8 cellular contexts compared by ENCODE assay signal in genomic region chr19:10603873-10604459, GRCh38. TPM values are rescaled to one million over a fixed set of nuclear protein-coding genes. Genes with fewer than 3 reads are reported as not detected.
DNase-seq lines count a peak whose midpoint lies in the region; ATAC-seq, FAIRE-seq and TF ChIP-seq lines count a peak whose summit lies in the region.

No MANE protein-coding gene starts in this region.

- peaks cover 0 to 12% of the 10 kb centered on the region in 2 donors for H3K36me3 Mint-ChIP-seq in CD4-positive, alpha-beta memory T cell
- H3K36me3 Mint-ChIP-seq in activated B cell treated with CpG ODN at 0.5 μM for 24 hours (ENCODE audit: low read depth) (peaks cover 13% of the 10 kb centered on the region), endodermal cell (ENCODE audit: low read depth) (no peaks in the 10 kb centered on the region)

- H3K27me3 Mint-ChIP-seq in CD4-positive, alpha-beta memory T cell = no peaks in the 10 kb centered on the region
- no peaks in the 10 kb centered on the region for H3K27me3 Mint-ChIP-seq in activated B cell treated with CpG ODN at 0.5 μM for 24 hours
- peaks cover 10% of the 10 kb centered on the region for H3K27me3 Mint-ChIP-seq in endodermal cell (ENCODE audit: insufficient read depth)

- H3K27me3 ChIP-seq in CD4-positive, alpha-beta memory T cell (ENCODE audit: insufficient read depth, low read length) = no peaks in the 10 kb centered on the region
- H3K27me3 ChIP-seq in endodermal cell (ENCODE audit: control insufficient read depth, insufficient read depth, low read length, poor library complexity, severe bottlenecking) (no peaks in the 10 kb centered on the region), osteoblast (ENCODE audit: insufficient read depth, low read length) (peaks cover 3% of the 10 kb centered on the region)

- H3K27ac Mint-ChIP-seq in CD4-positive, alpha-beta memory T cell = peak overlapping the region; percentile 99 to 100 (median 100)
- peak overlapping the region; percentile 98 for H3K27ac Mint-ChIP-seq in activated B cell treated with CpG ODN at 0.5 μM for 24 hours
- peak overlapping the region; percentile 50 for H3K27ac Mint-ChIP-seq in endodermal cell

- no peaks in the 10 kb centered on the region for H3K36me3 ChIP-seq in CD4-positive, alpha-beta memory T cell (ENCODE audit: insufficient read depth, low read length)
- H3K36me3 ChIP-seq in endodermal cell (ENCODE audit: control insufficient read depth, insufficient read depth, low read length) (no peaks in the 10 kb centered on the region), osteoblast (ENCODE audit: insufficient read depth, low read length) (no peaks in the 10 kb centered on the region)

- TF ChIP-seq CTCF in activated B cell treated with CpG ODN at 0.5 μM for 24 hours (IDR thresholded peaks at IDR 0.05) (no peak), endodermal cell (conservative IDR thresholded peaks at IDR 0.05) (no peak), osteoblast (IDR thresholded peaks at IDR 0.05; ENCODE audit: extremely low read depth, low read depth, low read length) (no peak)

- ATAC-seq in HG02981 (IDR thresholded peaks at IDR 0.05; ENCODE audit: unreplicated experiment) (peak; percentile 29), activated B cell treated with CpG ODN at 0.5 μM for 24 hours (ENCODE audit: low read depth) (peak; percentile 26), HG02852 (IDR thresholded peaks at IDR 0.05; ENCODE audit: unreplicated experiment) (no peak)

- CTCF ChIA-PET in CD4-positive, alpha-beta memory T cell (lab: Charles Lee; ENCODE audit: partially characterized antibody) = interaction anchor here (0.6 to 7.5 kb wide), 9 partner anchors 12 to 125 kb away, joined by 3 to 53 read pairs (median 3); partner anchors contain the start of gene QTRT1
- CTCF ChIA-PET in activated B cell treated with CpG ODN at 0.5 μM for 24 hours (lab: Charles Lee) = interaction anchor here (0.9 to 6.6 kb wide), 5 partner anchors 11 to 96 kb away, joined by 3 to 42 read pairs (median 4); no protein-coding TSS in a partner anchor

- H3K4me3 ChIP-seq in CD4-positive, alpha-beta memory T cell (ENCODE audit: low read length in 2 of 2) = peak overlapping the region; percentile 85 to 94
- H3K4me3 ChIP-seq in endodermal cell (ENCODE audit: low read length) (peak overlapping the region; percentile 91), osteoblast (ENCODE audit: insufficient read depth, low read length) (peak overlapping the region; percentile 96)

- peaks cover 30% of the 10 kb centered on the region for H3K79me2 ChIP-seq in osteoblast (ENCODE audit: insufficient read depth, low read length)

- WGBS in endodermal cell (ENCODE audit: insufficient coverage in 1 of 2, insufficient read length in 1 of 2), 2 experiments = 76 to 79% methylated on average over 7 to 8 of the region's 9 CpGs

- peak overlapping the region; percentile 92 for H3K9ac ChIP-seq in endodermal cell (ENCODE audit: extremely low read depth, low read length, poor library complexity, severe bottlenecking)

- peak overlapping the region; percentile 98 to 99 (median 99) for H3K4me3 Mint-ChIP-seq in CD4-positive, alpha-beta memory T cell
- peak overlapping the region; percentile 97 for H3K4me3 Mint-ChIP-seq in activated B cell treated with CpG ODN at 0.5 μM for 24 hours
- H3K4me3 Mint-ChIP-seq in endodermal cell = peak overlapping the region; percentile 73

- H2AFZ ChIP-seq in osteoblast (ENCODE audit: low read length) = no peak overlapping the region

- peaks cover 29% of the 10 kb centered on the region for H3K4me1 ChIP-seq in CD4-positive, alpha-beta memory T cell (ENCODE audit: insufficient read depth, low read length)
- H3K4me1 ChIP-seq in endodermal cell (ENCODE audit: control insufficient read depth, insufficient read depth, low read length) (peaks cover 14% of the 10 kb centered on the region), osteoblast (ENCODE audit: insufficient read depth, low read length) (peaks cover 12% of the 10 kb centered on the region)

- peak overlapping the region; percentile 99 for H3K4me2 ChIP-seq in osteoblast (ENCODE audit: insufficient read depth, low read length)

- peaks cover 0 to 2% (median 0%) of the 10 kb centered on the region in 8 donors for H3K9me3 Mint-ChIP-seq in CD4-positive, alpha-beta memory T cell
- H3K9me3 Mint-ChIP-seq in activated B cell treated with CpG ODN at 0.5 μM for 24 hours (no peaks in the 10 kb centered on the region), endodermal cell (no peaks in the 10 kb centered on the region)

- H3K27ac ChIP-seq in CD4-positive, alpha-beta memory T cell (ENCODE audit: low read depth, low read length) = peak overlapping the region; percentile 96
- H3K27ac ChIP-seq in endodermal cell (ENCODE audit: low read depth, low read length) (peak overlapping the region; percentile 67), osteoblast (ENCODE audit: low read depth, low read length) (peak overlapping the region; percentile 74)

- POLR2A ChIA-PET in CD4-positive, alpha-beta memory T cell (lab: Charles Lee; ENCODE audit: partially characterized antibody) = interaction anchor here (0.7 to 4.6 kb wide), 29 partner anchors 8 to 1687 kb away, joined by 3 to 65 read pairs (median 7); partner anchors contain the start of genes CDKN2D, DNM2, KRI1 and QTRT1
- POLR2A ChIA-PET in activated B cell treated with CpG ODN at 0.5 μM for 24 hours (lab: Charles Lee) = interaction anchor here (0.5 to 5.6 kb wide), 30 partner anchors 8 to 770 kb away, joined by 3 to 45 read pairs (median 6); partner anchors contain the start of genes DNM2, KRI1, QTRT1 and SWSAP1

- no peaks in the 10 kb centered on the region for H4K20me1 ChIP-seq in osteoblast (ENCODE audit: insufficient read depth, low read length)

- intact Hi-C loops in CD4-positive, alpha-beta memory T cell (cut with micrococcal nuclease) = loop anchor here (1.0 to 5.0 kb wide), 4 partner anchors 23 to 50 kb away; partner anchors contain the start of genes CDKN2D, ILF3 and KRI1
- intact Hi-C loops in activated B cell treated with CpG ODN at 0.5 μM for 24 hours (cut with micrococcal nuclease) = loop anchor here (1.0 to 2.0 kb wide), 5 partner anchors 23 to 231 kb away; no protein-coding TSS in a partner anchor

- no peaks in the 10 kb centered on the region for H3K9me3 ChIP-seq in CD4-positive, alpha-beta memory T cell (ENCODE audit: control insufficient read depth in 1 of 2, low read length in 2 of 2)
- H3K9me3 ChIP-seq in endodermal cell (ENCODE audit: control insufficient read depth, low read length) = no peaks in the 10 kb centered on the region
- H3K9me3 ChIP-seq in osteoblast (ENCODE audit: low read depth, low read length) = no peaks in the 10 kb centered on the region

- peak; percentile 40 to 69 (median 57) for DNase-seq in CD4-positive, alpha-beta memory T cell
- DNase-seq in activated B cell treated with CpG ODN at 0.5 μM for 24 hours (peak; percentile 22), endodermal cell (no peak), osteoblast (ENCODE audit: insufficient read length, low spot score, missing footprints) (peak; percentile 83), RCC 7860 (ENCODE audit: low spot score) (no peak), D341Med (ENCODE audit: low spot score) (no peak)

- H3K4me1 Mint-ChIP-seq in CD4-positive, alpha-beta memory T cell = peaks cover 17 to 34% (median 21%) of the 10 kb centered on the region in 4 donors
- H3K4me1 Mint-ChIP-seq in activated B cell treated with CpG ODN at 0.5 μM for 24 hours (peaks cover 44% of the 10 kb centered on the region), endodermal cell (peaks cover 14% of the 10 kb centered on the region)

- FAIRE-seq in RCC 7860 (lab: Jason Lieb, UNC) = no peak

RNA-seq across cellular contexts. Expression of gene AP1M2, which starts 16.9 kb away (rescaled TPM):
- not detected for total RNA-seq in CD4-positive, alpha-beta memory T cell
- not detected for polyA plus RNA-seq in CD4-positive, alpha-beta memory T cell
- not detected in 2 replicates for total RNA-seq in activated B cell treated with CpG ODN at 0.5 μM for 24 hours
- total RNA-seq in endodermal cell = 100 to 1,000 TPM; 132 to 146 TPM
- 4.8 TPM for polyA plus RNA-seq in endodermal cell (2013, experiment 1 of 2)
- 4.2 TPM for polyA plus RNA-seq in endodermal cell (2013, experiment 2 of 2)
- total RNA-seq in osteoblast = 0.29 and 0.72 TPM in 2 replicates

RNA-seq across cellular contexts. Expression of gene SLC44A2, which starts 21.4 kb away (rescaled TPM):
- 100 to 1,000 TPM; 203 to 204 TPM for total RNA-seq in CD4-positive, alpha-beta memory T cell
- 100 to 1,000 TPM; 195 to 284 TPM for polyA plus RNA-seq in CD4-positive, alpha-beta memory T cell
- total RNA-seq in activated B cell treated with CpG ODN at 0.5 μM for 24 hours = 195 and 213 TPM in 2 replicates
- 100 to 1,000 TPM; 106 to 240 TPM for total RNA-seq in endodermal cell
- polyA plus RNA-seq in endodermal cell (2013, experiment 1 of 2) = 160 TPM
- polyA plus RNA-seq in endodermal cell (2013, experiment 2 of 2) = 130 TPM
- total RNA-seq in osteoblast = 43.0 and 49.9 TPM in 2 replicates

RNA-seq across cellular contexts. Expression of gene CDKN2D, which starts 35.2 kb away (rescaled TPM):
- total RNA-seq in CD4-positive, alpha-beta memory T cell = 10 to 100 TPM; 25.6 to 29.2 TPM
- 100 to 1,000 TPM; 130 to 159 TPM for polyA plus RNA-seq in CD4-positive, alpha-beta memory T cell
- 10.1 and 10.9 TPM in 2 replicates for total RNA-seq in activated B cell treated with CpG ODN at 0.5 μM for 24 hours
- total RNA-seq in endodermal cell = 1 to 10 TPM; 3.5 to 4.6 TPM
- polyA plus RNA-seq in endodermal cell (2013, experiment 1 of 2) = 20.0 TPM
- polyA plus RNA-seq in endodermal cell (2013, experiment 2 of 2) = 18.2 TPM
- 4.0 and 5.3 TPM in 2 replicates for total RNA-seq in osteoblast

RNA-seq across cellular contexts. Expression of gene KRI1, which starts 38.2 kb away (rescaled TPM):
- 10 to 100 TPM; 72.7 to 73.0 TPM for total RNA-seq in CD4-positive, alpha-beta memory T cell
- 10 to 100 TPM in 1 of 2 donors, 1 to 10 TPM in 1; 3.2 to 36.3 TPM for polyA plus RNA-seq in CD4-positive, alpha-beta memory T cell
- total RNA-seq in activated B cell treated with CpG ODN at 0.5 μM for 24 hours (44.7 and 48.1 TPM in 2 replicates), endodermal cell (10 to 100 TPM; 45.2 to 47.7 TPM), osteoblast (5.4 and 5.9 TPM in 2 replicates)
- polyA plus RNA-seq in endodermal cell (2013, experiment 1 of 2) = 29.4 TPM
- polyA plus RNA-seq in endodermal cell (2013, experiment 2 of 2) = 27.3 TPM

RNA-seq across cellular contexts. Expression of gene ILF3, which starts 50.2 kb away (rescaled TPM):
- 100 to 1,000 TPM; 291 to 302 TPM for total RNA-seq in CD4-positive, alpha-beta memory T cell
- 100 to 1,000 TPM in 1 of 2 donors, 10 to 100 TPM in 1; 36.2 to 103 TPM for polyA plus RNA-seq in CD4-positive, alpha-beta memory T cell
- total RNA-seq in activated B cell treated with CpG ODN at 0.5 μM for 24 hours (373 and 399 TPM in 2 replicates), endodermal cell (100 to 1,000 TPM; 625 to 629 TPM), osteoblast (105 and 107 TPM in 2 replicates)
- 488 TPM for polyA plus RNA-seq in endodermal cell (2013, experiment 1 of 2)
- polyA plus RNA-seq in endodermal cell (2013, experiment 2 of 2) = 451 TPM

Comparison
In these comparisons a context has a peak if more than half of its experiments do, and no peak if none do; other contexts are left out.
1. DNase-seq: peak in CD4-positive, alpha-beta memory T cell (5 of 5), activated B cell treated with CpG ODN at 0.5 μM for 24 hours (single experiment) and osteoblast (single experiment); none in endodermal cell (single experiment), RCC 7860 (single experiment) and D341Med (single experiment).
2. H3K27ac Mint-ChIP-seq: peak in every context shown above with its lines; median percentile 100 in CD4-positive, alpha-beta memory T cell; 98 in activated B cell treated with CpG ODN at 0.5 μM for 24 hours; 50 in endodermal cell.
3. RNA of gene AP1M2, which starts 16.9 kb away (total RNA-seq): 132 to 146 TPM in endodermal cell; 0.29 to 0.72 TPM in osteoblast, not detected in CD4-positive, alpha-beta memory T cell and not detected in activated B cell treated with CpG ODN at 0.5 μM for 24 hours; every median in the first group is over 10 times any median in the second.
4. Peak in every context shown above with its lines, with median percentiles within 50 percentile points of each other: H3K27ac ChIP-seq, H3K4me3 ChIP-seq and H3K4me3 Mint-ChIP-seq.